18 cellular contexts compared by ENCODE assay signal in genomic region chr1:63601463-63601862, GRCh38.
"Had no signal": no experiment of that assay in that cellular context is flagged by ENCODE, and none has a peak within 500 bp of the region (broad histone marks: within the 10 kb centered on the region; RNA-seq: fewer than 3 reads in every experiment).

No MANE protein-coding gene starts in this region.

- H3K9me3 ChIP-seq: colonic mucosa, thyroid gland had no signal

- H3K36me3 ChIP-seq: colonic mucosa, thyroid gland had no signal

- ATAC-seq: activated CD8-positive, alpha-beta memory T cell treated with anti-CD3 and anti-CD28 coated beads, Interleukin-2, amount 10 ng/mL, durations not matched to agents 7 days and 5 days; activated naive CD4-positive, alpha-beta T cell treated with anti-CD3 and anti-CD28 coated beads, Interleukin-2, amount 50 U/mL, for 72 hours; activated T-cell treated with anti-CD3 and anti-CD28 coated beads, Interleukin-2, amount 50 U/mL, for 4 hours; esophagus mucosa; left ventricle myocardium superior; stimulated activated memory B cell treated with anti-CD40 and anti-IgM and Interleukin-4, amounts not matched to agents 10 μg/mL and 1 μg/mL and 100 μg/mL, for 72 hours; T-cell had no signal

- H3K4me3 ChIP-seq: colonic mucosa, thyroid gland had no signal

- H3K27me3 Mint-ChIP-seq: activated CD8-positive, alpha-beta memory T cell treated with anti-CD3 and anti-CD28 coated beads, Interleukin-2, amount 10 ng/mL, durations not matched to agents 7 days and 5 days; brain; stimulated activated memory B cell treated with anti-CD40 and anti-IgM and Interleukin-4, amounts not matched to agents 10 μg/mL and 1 μg/mL and 100 μg/mL, for 72 hours; T-cell had no signal

- H3K4me1 ChIP-seq: colonic mucosa, thyroid gland had no signal

- H3K9me3 Mint-ChIP-seq: activated naive CD4-positive, alpha-beta T cell treated with anti-CD3 and anti-CD28 coated beads, Interleukin-2, amount 50 U/mL, for 72 hours; activated T-cell treated with anti-CD3 and anti-CD28 coated beads, Interleukin-2, amount 50 U/mL, for 4 hours; brain; stimulated activated memory B cell treated with anti-CD40 and anti-IgM and Interleukin-4, amounts not matched to agents 10 μg/mL and 1 μg/mL and 100 μg/mL, for 72 hours; T-cell had no signal

- DNase-seq: activated CD4-positive, alpha-beta T cell treated with anti-CD3 and anti-CD28 coated beads for 1 hour; activated CD4-positive, alpha-beta T cell treated with anti-CD3 and anti-CD28 coated beads, Interleukin-2, amount 50 U/mL, for 4 hours; activated CD8-positive, alpha-beta memory T cell treated with anti-CD3 and anti-CD28 coated beads, Interleukin-2, amount 10 ng/mL, durations not matched to agents 7 days and 5 days; activated effector memory CD4-positive, alpha-beta T cell treated with anti-CD3 and anti-CD28 coated beads, Interleukin-2, amount 50 U/mL, for 16 hours; activated T-cell treated with anti-CD3 and anti-CD28 coated beads, Interleukin-2, amount 50 U/mL, for 4 hours; amygdala; central memory CD4-positive, alpha-beta T cell; colonic mucosa; hippocampal formation; kidney glomerular epithelial cell; left ventricle myocardium superior; T-cell; T1000; thyroid gland had no signal

- H3K4me3 Mint-ChIP-seq: activated CD8-positive, alpha-beta memory T cell treated with anti-CD3 and anti-CD28 coated beads, Interleukin-2, amount 10 ng/mL, durations not matched to agents 7 days and 5 days; activated T-cell treated with anti-CD3 and anti-CD28 coated beads, Interleukin-2, amount 50 U/mL, for 4 hours; brain; stimulated activated memory B cell treated with anti-CD40 and anti-IgM and Interleukin-4, amounts not matched to agents 10 μg/mL and 1 μg/mL and 100 μg/mL, for 72 hours; T-cell had no signal

- H3K27ac Mint-ChIP-seq: activated CD8-positive, alpha-beta memory T cell treated with anti-CD3 and anti-CD28 coated beads, Interleukin-2, amount 10 ng/mL, durations not matched to agents 7 days and 5 days; stimulated activated memory B cell treated with anti-CD40 and anti-IgM and Interleukin-4, amounts not matched to agents 10 μg/mL and 1 μg/mL and 100 μg/mL, for 72 hours; T-cell had no signal

- H3K4me1 Mint-ChIP-seq: stimulated activated memory B cell treated with anti-CD40 and anti-IgM and Interleukin-4, amounts not matched to agents 10 μg/mL and 1 μg/mL and 100 μg/mL, for 72 hours had no signal

- H3K27me3 ChIP-seq: colonic mucosa, thyroid gland had no signal

- H3K27ac ChIP-seq: colonic mucosa, thyroid gland had no signal
